ENCODE assay signal across 1 cellular context in genomic region chr19:13825489-13826475, GRCh38.
TF ChIP-seq lines count a peak whose summit lies in the region.

No MANE protein-coding gene starts in this region.

TF ChIP-seq in GM12878, 131 proteins besides CTCF, POLR2A, EP300 and RAD21:
- no peak for TF ChIP-seq GATAD2B (conservative IDR thresholded peaks at IDR 0.05; ENCODE audit: low read depth)
- no peak for TF ChIP-seq CBX5 (IDR thresholded peaks at IDR 0.05; ENCODE audit: low read depth)
- TF ChIP-seq ATF3 (IDR thresholded peaks at IDR 0.05; ENCODE audit: borderline replicate concordance, extremely low read depth, low read depth, low read length), result no peak
- no peak for TF ChIP-seq KAT2A (conservative IDR thresholded peaks at IDR 0.05; ENCODE audit: control insufficient read depth, low read depth, low read length)
- TF ChIP-seq CHD2 (IDR thresholded peaks at IDR 0.05; ENCODE audit: borderline replicate concordance, low read depth, low read length), result no peak
- no peak for TF ChIP-seq IKZF2 (IDR thresholded peaks at IDR 0.05)
- TF ChIP-seq BRCA1 (IDR thresholded peaks at IDR 0.05; ENCODE audit: low read depth, low read length), result no peak
- no peak for TF ChIP-seq SP1 (IDR thresholded peaks at IDR 0.05; ENCODE audit: low read depth, low read length)
- TF ChIP-seq E4F1 (IDR thresholded peaks at IDR 0.05; ENCODE audit: borderline replicate concordance, partially characterized antibody), result no peak
- TF ChIP-seq SUZ12 (IDR thresholded peaks at IDR 0.05; ENCODE audit: unreplicated experiment), result no peak
- TF ChIP-seq PAX8 (IDR thresholded peaks at IDR 0.05), result no peak
- TF ChIP-seq FOXM1 (IDR thresholded peaks at IDR 0.05; ENCODE audit: low read depth, low read length), result no peak
TF ChIP-seq in GM12878: peak in this region for 0.
